6 cellular contexts compared by ENCODE assay signal in genomic region chr9:35659340-35659739, GRCh38. TPM values are rescaled to one million over a fixed set of nuclear protein-coding genes. Genes with fewer than 3 reads are reported as not detected.
DNase-seq lines count a peak whose midpoint lies in the region; ATAC-seq lines count a peak whose summit lies in the region.

No MANE protein-coding gene starts in this region.

- CTCF ChIA-PET in activated CD4-positive, alpha-beta memory T cell treated with anti-CD3 and anti-CD28 coated beads, Interleukin-2, amount 10 ng/mL, durations not matched to agents 7 days and 5 days (lab: Charles Lee): interaction anchor here (1.0 to 12.1 kb wide), 12 partner anchors 11 to 97 kb away, joined by 3 to 223 read pairs (median 16); partner anchors contain the start of genes CD72, CREB3, GBA2 and SIT1

- no peak overlapping the region for H4K91ac ChIP-seq in mesenchymal stem cell (ENCODE audit: low read length)

- no peak overlapping the region for H2BK15ac ChIP-seq in mesenchymal stem cell (ENCODE audit: low read depth, poor library complexity, severe bottlenecking)

- no peak overlapping the region for H2BK5ac ChIP-seq in mesenchymal stem cell (ENCODE audit: low read depth, low read length, poor library complexity, severe bottlenecking)

- no peak overlapping the region for H2AFZ ChIP-seq in mesenchymal stem cell (ENCODE audit: low read depth, low read length)

- no peaks in the 10 kb centered on the region for H3K9me3 ChIP-seq in mesenchymal stem cell (ENCODE audit: control insufficient read depth, low read length)

- no peak overlapping the region for H4K8ac ChIP-seq in mesenchymal stem cell (ENCODE audit: low read length)

- peak overlapping the region; percentile 98 for H3K9ac ChIP-seq in mesenchymal stem cell (ENCODE audit: low read length)

- H3K4me2 ChIP-seq in mesenchymal stem cell (ENCODE audit: low read length, poor library complexity, severe bottlenecking): no peak overlapping the region

- H3K4ac ChIP-seq in mesenchymal stem cell (ENCODE audit: low read depth in 1 of 2, low read length in 2 of 2): no peak overlapping the region

- no peaks in the 10 kb centered on the region for H3K9me3 Mint-ChIP-seq in activated CD4-positive, alpha-beta memory T cell treated with anti-CD3 and anti-CD28 coated beads, Interleukin-2, amount 10 ng/mL, durations not matched to agents 7 days and 5 days

- H3K36me3 Mint-ChIP-seq in activated CD4-positive, alpha-beta memory T cell treated with anti-CD3 and anti-CD28 coated beads, Interleukin-2, amount 10 ng/mL, durations not matched to agents 7 days and 5 days (ENCODE audit: low read depth): peaks cover 53% of the 10 kb centered on the region

- 49% methylated on average over 3 of the region's 3 CpGs for WGBS in mesenchymal stem cell

- H3K23ac ChIP-seq in mesenchymal stem cell (ENCODE audit: low read length in 2 of 2): no peak overlapping the region

- H3K27me3 ChIP-seq in mesenchymal stem cell (ENCODE audit: control insufficient read depth in 1 of 2, insufficient read depth in 1 of 2, low read length in 2 of 2): no peaks in the 10 kb centered on the region

- no peak overlapping the region for H3K14ac ChIP-seq in mesenchymal stem cell (ENCODE audit: low read length in 2 of 2)

- H3K79me1 ChIP-seq in mesenchymal stem cell (replicated peaks; ENCODE audit: low read length, poor library complexity, severe bottlenecking): peaks cover 14% of the 10 kb centered on the region

- peaks cover 4% of the 10 kb centered on the region for H3K27me3 Mint-ChIP-seq in activated CD4-positive, alpha-beta memory T cell treated with anti-CD3 and anti-CD28 coated beads, Interleukin-2, amount 10 ng/mL, durations not matched to agents 7 days and 5 days

- POLR2A ChIA-PET in activated CD4-positive, alpha-beta memory T cell treated with anti-CD3 and anti-CD28 coated beads, Interleukin-2, amount 10 ng/mL, durations not matched to agents 7 days and 5 days (lab: Charles Lee): interaction anchor here (1.2 to 11.8 kb wide), 9 partner anchors 11 to 545 kb away, joined by 3 to 257 read pairs (median 9); partner anchors contain the start of genes CD72, CREB3, MSMP and SIT1

- H3K4me1 Mint-ChIP-seq in activated CD4-positive, alpha-beta memory T cell treated with anti-CD3 and anti-CD28 coated beads, Interleukin-2, amount 10 ng/mL, durations not matched to agents 7 days and 5 days: peaks cover 76% of the 10 kb centered on the region

- H3K4me3 ChIP-seq in mesenchymal stem cell (ENCODE audit: insufficient read depth in 1 of 2, low read depth in 1 of 2, low read length in 2 of 2): peak overlapping the region in 1 of 2 experiments; percentile 96

- peak overlapping the region; percentile 79 for H3K27ac Mint-ChIP-seq in activated CD4-positive, alpha-beta memory T cell treated with anti-CD3 and anti-CD28 coated beads, Interleukin-2, amount 10 ng/mL, durations not matched to agents 7 days and 5 days

- H3K4me3 Mint-ChIP-seq in activated CD4-positive, alpha-beta memory T cell treated with anti-CD3 and anti-CD28 coated beads, Interleukin-2, amount 10 ng/mL, durations not matched to agents 7 days and 5 days: peak overlapping the region; percentile 93

- no peak overlapping the region for H2BK12ac ChIP-seq in mesenchymal stem cell (ENCODE audit: low read length in 2 of 2)

- ATAC-seq in HG03457 (IDR thresholded peaks at IDR 0.05; ENCODE audit: unreplicated experiment) (no peak), GM18909 (IDR thresholded peaks at IDR 0.05; ENCODE audit: poor library complexity, unreplicated experiment) (no peak)

- peaks cover 18 to 33% of the 10 kb centered on the region in 2 experiments for H3K36me3 ChIP-seq in mesenchymal stem cell (ENCODE audit: control insufficient read depth in 1 of 2, insufficient read depth in 2 of 2, low read depth in 1 of 2, low read length in 2 of 2)

- H3K18ac ChIP-seq in mesenchymal stem cell (ENCODE audit: low read depth in 1 of 2, low read length in 2 of 2): no peak overlapping the region

- DNase-seq in ELR (ENCODE audit: low read depth): peak; percentile 76
- no peak for DNase-seq in activated CD4-positive, alpha-beta memory T cell treated with anti-CD3 and anti-CD28 coated beads, Interleukin-2, amount 10 ng/mL, durations not matched to agents 7 days and 5 days
- peak; percentile 79 for DNase-seq in mesenchymal stem cell
- no peak for DNase-seq in stimulated activated CD4-positive, alpha-beta T cell treated with anti-CD3 and anti-CD28 coated beads, Interleukin-2, amount 100 ng/mL, for 48 hours

- H2AK5ac ChIP-seq in mesenchymal stem cell (ENCODE audit: low read length, severe bottlenecking): no peak overlapping the region

- H2BK120ac ChIP-seq in mesenchymal stem cell (ENCODE audit: low read depth, low read length): no peak overlapping the region

- no peak overlapping the region for H3K27ac ChIP-seq in mesenchymal stem cell (ENCODE audit: low read length, poor library complexity, severe bottlenecking)

- peaks cover 12% of the 10 kb centered on the region for H3K4me1 ChIP-seq in mesenchymal stem cell (ENCODE audit: control insufficient read depth, insufficient read depth, low read depth, low read length)

RNA-seq across cellular contexts. Expression of gene CCDC107, which starts 1.2 kb away (rescaled TPM):
- 10 to 100 TPM; 36.6 to 37.7 TPM for total RNA-seq in activated CD4-positive, alpha-beta memory T cell treated with anti-CD3 and anti-CD28 coated beads, Interleukin-2, amount 10 ng/mL, durations not matched to agents 7 days and 5 days
- polyA plus RNA-seq in mesenchymal stem cell (2013, experiment 1 of 2): 21.7 TPM
- polyA plus RNA-seq in mesenchymal stem cell (2013, experiment 2 of 2): 20.5 TPM

RNA-seq across cellular contexts. Expression of gene RMRP, which starts 1.5 kb away (rescaled TPM):
- total RNA-seq in activated CD4-positive, alpha-beta memory T cell treated with anti-CD3 and anti-CD28 coated beads, Interleukin-2, amount 10 ng/mL, durations not matched to agents 7 days and 5 days: over 10,000 TPM in 1 of 2 experiments, 1,000 to 10,000 TPM in 1; 9,885 to 10,678 TPM
- not detected for polyA plus RNA-seq in mesenchymal stem cell (2013, experiment 1 of 2)
- polyA plus RNA-seq in mesenchymal stem cell (2013, experiment 2 of 2): not detected

RNA-seq across cellular contexts. Expression of gene ARHGEF39, which starts 5.7 kb away (rescaled TPM):
- total RNA-seq in activated CD4-positive, alpha-beta memory T cell treated with anti-CD3 and anti-CD28 coated beads, Interleukin-2, amount 10 ng/mL, durations not matched to agents 7 days and 5 days: 10 to 100 TPM; 19.1 to 19.9 TPM
- polyA plus RNA-seq in mesenchymal stem cell (2013, experiment 1 of 2): 0.81 TPM
- 0.73 TPM for polyA plus RNA-seq in mesenchymal stem cell (2013, experiment 2 of 2)

RNA-seq across cellular contexts. Expression of gene SIT1, which starts 8.6 kb away (rescaled TPM):
- 100 to 1,000 TPM; 210 to 214 TPM for total RNA-seq in activated CD4-positive, alpha-beta memory T cell treated with anti-CD3 and anti-CD28 coated beads, Interleukin-2, amount 10 ng/mL, durations not matched to agents 7 days and 5 days
- polyA plus RNA-seq in mesenchymal stem cell (2013, experiment 1 of 2): not detected
- not detected for polyA plus RNA-seq in mesenchymal stem cell (2013, experiment 2 of 2)

RNA-seq across cellular contexts. Expression of gene CA9, which starts 14.4 kb away (rescaled TPM):
- total RNA-seq in activated CD4-positive, alpha-beta memory T cell treated with anti-CD3 and anti-CD28 coated beads, Interleukin-2, amount 10 ng/mL, durations not matched to agents 7 days and 5 days: 1 to 10 TPM; 1.1 to 1.2 TPM
- 0.30 TPM for polyA plus RNA-seq in mesenchymal stem cell (2013, experiment 1 of 2)
- 0.38 TPM for polyA plus RNA-seq in mesenchymal stem cell (2013, experiment 2 of 2)

Comparison
In these comparisons a context has a peak if more than half of its experiments do, and no peak if none do; other contexts are left out.
1. DNase-seq: peak in ELR (single experiment) and mesenchymal stem cell (single experiment); none in activated CD4-positive, alpha-beta memory T cell treated with anti-CD3 and anti-CD28 coated beads, Interleukin-2, amount 10 ng/mL, durations not matched to agents 7 days and 5 days (single experiment) and stimulated activated CD4-positive, alpha-beta T cell treated with anti-CD3 and anti-CD28 coated beads, Interleukin-2, amount 100 ng/mL, for 48 hours (0 of 2).